Comparison of ENCODE assay signal across 28 cellular contexts in genomic region chr14:29486132-29486531, GRCh38.
A peak's percentile ranks its signal among the peaks of the same experiment; 100 is the strongest.
DNase-seq lines count a peak whose midpoint lies in the region; ATAC-seq, FAIRE-seq and TF ChIP-seq lines count a peak whose summit lies in the region.
"Had no signal": no experiment of that assay in that cellular context is flagged by ENCODE, and none has a peak within 500 bp of the region (broad histone marks: within the 10 kb centered on the region; RNA-seq: fewer than 3 reads in every experiment).

No MANE protein-coding gene starts in this region.

- H3K9me3 ChIP-seq in CD8-positive, alpha-beta T cell (ENCODE audit: low read length) = no peaks in the 10 kb centered on the region
- H3K9me3 ChIP-seq: HAP-1, Peyer's patch, SJCRH30 had no signal

- no peak for ATAC-seq in CD8-positive, alpha-beta T cell
- ATAC-seq: GM23338, T-cell had no signal

- DNase-seq in AG09309 (ENCODE audit: low read depth) = peak; percentile 57
- peak; percentile 28 for DNase-seq in GM04504 (ENCODE audit: low read depth)
- DNase-seq in M059J (ENCODE audit: low read depth) = peak; percentile 62
- peak; percentile 56 for DNase-seq in fibroblast of mammary gland (ENCODE audit: low read depth)
- no peak for DNase-seq in CD8-positive, alpha-beta T cell
- no peak for DNase-seq in activated T-helper 1 cell treated with anti-CD3 and anti-CD28 coated beads, Interleukin-12 subunit alpha, Interleukin-12 subunit beta, Interleukin-2, Interleukin-4 antibody, amounts not matched to agents 30 ng/mL and 10 ng/mL and 1 ng/mL, durations not matched to agents 14 hours and 24 hours and 36 hours (ENCODE audit: low spot score)
- no peak for DNase-seq in activated CD4-positive, alpha-beta memory T cell treated with anti-CD3 and anti-CD28 coated beads, Interleukin-2, amount 10 ng/mL, durations not matched to agents 7 days and 5 days
- DNase-seq in D721Med (ENCODE audit: insufficient read length, low spot score) = no peak
- DNase-seq: ACHN, AML-193, DMS79, MM.1S, NCI-H1048, NCI-H1436, NCI-H187 treated with DMSO at 0.1 percent for 48 hours, NCI-H2107, NCI-H2227 treated with DMSO at 0.1 percent for 48 hours, NCI-H524, NCI-H82, Peyer's patch, SJCRH30, T-cell had no signal

- H3K27ac Mint-ChIP-seq in CD8-positive, alpha-beta T cell = no peak overlapping the region
- no peak overlapping the region for H3K27ac Mint-ChIP-seq in activated T-helper 1 cell treated with anti-CD3 and anti-CD28 coated beads, Interleukin-12 subunit alpha, Interleukin-12 subunit beta, Interleukin-2, Interleukin-4 antibody, amounts not matched to agents 30 ng/mL and 10 ng/mL and 1 ng/mL, durations not matched to agents 14 hours and 24 hours and 36 hours
- no peak overlapping the region for H3K27ac Mint-ChIP-seq in activated CD4-positive, alpha-beta memory T cell treated with anti-CD3 and anti-CD28 coated beads, Interleukin-2, amount 10 ng/mL, durations not matched to agents 7 days and 5 days
- H3K27ac Mint-ChIP-seq: GM23338, IgD-negative memory B cell, T-cell had no signal

- intact Hi-C loops in CD8-positive, alpha-beta T cell (cut with DNase I, micrococcal nuclease) = no loop called here
- intact Hi-C loops in activated T-helper 1 cell treated with anti-CD3 and anti-CD28 coated beads, Interleukin-12 subunit alpha, Interleukin-12 subunit beta, Interleukin-2, Interleukin-4 antibody, amounts not matched to agents 30 ng/mL and 10 ng/mL and 1 ng/mL, durations not matched to agents 14 hours and 24 hours and 36 hours (cut with micrococcal nuclease) = no loop called here

- FAIRE-seq in D721Med (lab: Jason Lieb, UNC) = no peak
- FAIRE-seq: GM12892, GM18507 had no signal

- H3K36me3 ChIP-seq in CD8-positive, alpha-beta T cell (ENCODE audit: insufficient read depth, low read length) = no peaks in the 10 kb centered on the region
- H3K36me3 ChIP-seq: HAP-1, Peyer's patch, SJCRH30 had no signal

- peaks cover 16% of the 10 kb centered on the region for H3K9me3 Mint-ChIP-seq in CD8-positive, alpha-beta T cell
- H3K9me3 Mint-ChIP-seq in activated T-helper 1 cell treated with anti-CD3 and anti-CD28 coated beads, Interleukin-12 subunit alpha, Interleukin-12 subunit beta, Interleukin-2, Interleukin-4 antibody, amounts not matched to agents 30 ng/mL and 10 ng/mL and 1 ng/mL, durations not matched to agents 14 hours and 24 hours and 36 hours = peaks cover 20% of the 10 kb centered on the region
- peaks cover 8% of the 10 kb centered on the region for H3K9me3 Mint-ChIP-seq in activated CD4-positive, alpha-beta memory T cell treated with anti-CD3 and anti-CD28 coated beads, Interleukin-2, amount 10 ng/mL, durations not matched to agents 7 days and 5 days
- H3K9me3 Mint-ChIP-seq: GM23338 had no signal

- POLR2A ChIA-PET in CD8-positive, alpha-beta T cell (lab: Charles Lee) = no interaction called here
- POLR2A ChIA-PET in activated CD4-positive, alpha-beta memory T cell treated with anti-CD3 and anti-CD28 coated beads, Interleukin-2, amount 10 ng/mL, durations not matched to agents 7 days and 5 days (lab: Charles Lee) = no interaction called here

- TF ChIP-seq CTCF in AG09309 (IDR thresholded peaks at IDR 0.05; ENCODE audit: control insufficient read depth, insufficient read depth, low read depth, low read length, missing control alignments) (peak; percentile 18), fibroblast of mammary gland (conservative IDR thresholded peaks at IDR 0.05; ENCODE audit: control insufficient read depth, insufficient read depth, low read depth, low read length) (peak; percentile 11), D721Med (IDR thresholded peaks at IDR 0.05; ENCODE audit: insufficient read depth, missing control alignments) (no peak)
- no peak for TF ChIP-seq CTCF in CD8-positive, alpha-beta T cell (IDR thresholded peaks at IDR 0.05)

- no peak overlapping the region for H3K4me3 ChIP-seq in AG09309 (ENCODE audit: control insufficient read depth, low read depth, low read length)
- H3K4me3 ChIP-seq in fibroblast of mammary gland (ENCODE audit: control insufficient read depth, low read depth, low read length) = no peak overlapping the region
- H3K4me3 ChIP-seq in CD8-positive, alpha-beta T cell (ENCODE audit: low read depth, low read length) = no peak overlapping the region
- H3K4me3 ChIP-seq: GM23338, HAP-1, Peyer's patch, SJCRH30 had no signal

- H3K27ac ChIP-seq in CD8-positive, alpha-beta T cell (ENCODE audit: low read depth, low read length) = no peak overlapping the region
- H3K27ac ChIP-seq: 22Rv1, Peyer's patch, SJCRH30 had no signal

- CTCF ChIA-PET in CD8-positive, alpha-beta T cell (lab: Charles Lee) = interaction anchor here (0.8 kb wide), 1 partner anchor 23 kb away, joined by 3 read pairs; no protein-coding TSS in a partner anchor
- CTCF ChIA-PET in activated CD4-positive, alpha-beta memory T cell treated with anti-CD3 and anti-CD28 coated beads, Interleukin-2, amount 10 ng/mL, durations not matched to agents 7 days and 5 days (lab: Charles Lee) = no interaction called here

- no peaks in the 10 kb centered on the region for H3K4me1 ChIP-seq in CD8-positive, alpha-beta T cell (ENCODE audit: insufficient read depth, low read length)
- H3K4me1 ChIP-seq: HAP-1, Peyer's patch, SJCRH30 had no signal

- no peaks in the 10 kb centered on the region for H3K27me3 ChIP-seq in CD8-positive, alpha-beta T cell (ENCODE audit: insufficient read depth, low read length)
- H3K27me3 ChIP-seq: Peyer's patch, SJCRH30 had no signal

- H3K4me3 Mint-ChIP-seq in CD8-positive, alpha-beta T cell = no peak overlapping the region
- H3K4me3 Mint-ChIP-seq in activated T-helper 1 cell treated with anti-CD3 and anti-CD28 coated beads, Interleukin-12 subunit alpha, Interleukin-12 subunit beta, Interleukin-2, Interleukin-4 antibody, amounts not matched to agents 30 ng/mL and 10 ng/mL and 1 ng/mL, durations not matched to agents 14 hours and 24 hours and 36 hours = no peak overlapping the region
- no peak overlapping the region for H3K4me3 Mint-ChIP-seq in activated CD4-positive, alpha-beta memory T cell treated with anti-CD3 and anti-CD28 coated beads, Interleukin-2, amount 10 ng/mL, durations not matched to agents 7 days and 5 days
- H3K4me3 Mint-ChIP-seq: GM23338, IgD-negative memory B cell, T-cell had no signal

- H3K4me1 Mint-ChIP-seq in CD8-positive, alpha-beta T cell (ENCODE audit: low read depth) = no peaks in the 10 kb centered on the region
- H3K4me1 Mint-ChIP-seq in activated T-helper 1 cell treated with anti-CD3 and anti-CD28 coated beads, Interleukin-12 subunit alpha, Interleukin-12 subunit beta, Interleukin-2, Interleukin-4 antibody, amounts not matched to agents 30 ng/mL and 10 ng/mL and 1 ng/mL, durations not matched to agents 14 hours and 24 hours and 36 hours (ENCODE audit: low read depth) = no peaks in the 10 kb centered on the region
- H3K4me1 Mint-ChIP-seq in activated CD4-positive, alpha-beta memory T cell treated with anti-CD3 and anti-CD28 coated beads, Interleukin-2, amount 10 ng/mL, durations not matched to agents 7 days and 5 days = no peaks in the 10 kb centered on the region
- H3K4me1 Mint-ChIP-seq: GM23338, IgD-negative memory B cell, T-cell had no signal

- H3K27me3 Mint-ChIP-seq in CD8-positive, alpha-beta T cell (ENCODE audit: low read depth) = no peaks in the 10 kb centered on the region
- no peaks in the 10 kb centered on the region for H3K27me3 Mint-ChIP-seq in activated T-helper 1 cell treated with anti-CD3 and anti-CD28 coated beads, Interleukin-12 subunit alpha, Interleukin-12 subunit beta, Interleukin-2, Interleukin-4 antibody, amounts not matched to agents 30 ng/mL and 10 ng/mL and 1 ng/mL, durations not matched to agents 14 hours and 24 hours and 36 hours (ENCODE audit: insufficient read depth)
- no peaks in the 10 kb centered on the region for H3K27me3 Mint-ChIP-seq in activated CD4-positive, alpha-beta memory T cell treated with anti-CD3 and anti-CD28 coated beads, Interleukin-2, amount 10 ng/mL, durations not matched to agents 7 days and 5 days
- H3K27me3 Mint-ChIP-seq: IgD-negative memory B cell, T-cell had no signal

- no peaks in the 10 kb centered on the region for H3K36me3 Mint-ChIP-seq in CD8-positive, alpha-beta T cell
- no peaks in the 10 kb centered on the region for H3K36me3 Mint-ChIP-seq in activated T-helper 1 cell treated with anti-CD3 and anti-CD28 coated beads, Interleukin-12 subunit alpha, Interleukin-12 subunit beta, Interleukin-2, Interleukin-4 antibody, amounts not matched to agents 30 ng/mL and 10 ng/mL and 1 ng/mL, durations not matched to agents 14 hours and 24 hours and 36 hours (ENCODE audit: low read depth)
- H3K36me3 Mint-ChIP-seq in activated CD4-positive, alpha-beta memory T cell treated with anti-CD3 and anti-CD28 coated beads, Interleukin-2, amount 10 ng/mL, durations not matched to agents 7 days and 5 days (ENCODE audit: low read depth) = no peaks in the 10 kb centered on the region
- H3K36me3 Mint-ChIP-seq: IgD-negative memory B cell, T-cell had no signal

Comparison
In these comparisons a context has a peak if more than half of its experiments do, and no peak if none do; other contexts are left out.
1. DNase-seq: peak in AG09309 (single experiment), GM04504 (single experiment), M059J (single experiment) and fibroblast of mammary gland (single experiment); none in CD8-positive, alpha-beta T cell (0 of 7), activated T-helper 1 cell treated with anti-CD3 and anti-CD28 coated beads, Interleukin-12 subunit alpha, Interleukin-12 subunit beta, Interleukin-2, Interleukin-4 antibody, amounts not matched to agents 30 ng/mL and 10 ng/mL and 1 ng/mL, durations not matched to agents 14 hours and 24 hours and 36 hours (single experiment), activated CD4-positive, alpha-beta memory T cell treated with anti-CD3 and anti-CD28 coated beads, Interleukin-2, amount 10 ng/mL, durations not matched to agents 7 days and 5 days (single experiment) and D721Med (single experiment).
2. CTCF ChIP-seq: peak in AG09309 (single experiment) and fibroblast of mammary gland (single experiment); none in CD8-positive, alpha-beta T cell (single experiment) and D721Med (single experiment).